ENCODE assay signal across 8 cellular contexts in the genomic region with DNA sequence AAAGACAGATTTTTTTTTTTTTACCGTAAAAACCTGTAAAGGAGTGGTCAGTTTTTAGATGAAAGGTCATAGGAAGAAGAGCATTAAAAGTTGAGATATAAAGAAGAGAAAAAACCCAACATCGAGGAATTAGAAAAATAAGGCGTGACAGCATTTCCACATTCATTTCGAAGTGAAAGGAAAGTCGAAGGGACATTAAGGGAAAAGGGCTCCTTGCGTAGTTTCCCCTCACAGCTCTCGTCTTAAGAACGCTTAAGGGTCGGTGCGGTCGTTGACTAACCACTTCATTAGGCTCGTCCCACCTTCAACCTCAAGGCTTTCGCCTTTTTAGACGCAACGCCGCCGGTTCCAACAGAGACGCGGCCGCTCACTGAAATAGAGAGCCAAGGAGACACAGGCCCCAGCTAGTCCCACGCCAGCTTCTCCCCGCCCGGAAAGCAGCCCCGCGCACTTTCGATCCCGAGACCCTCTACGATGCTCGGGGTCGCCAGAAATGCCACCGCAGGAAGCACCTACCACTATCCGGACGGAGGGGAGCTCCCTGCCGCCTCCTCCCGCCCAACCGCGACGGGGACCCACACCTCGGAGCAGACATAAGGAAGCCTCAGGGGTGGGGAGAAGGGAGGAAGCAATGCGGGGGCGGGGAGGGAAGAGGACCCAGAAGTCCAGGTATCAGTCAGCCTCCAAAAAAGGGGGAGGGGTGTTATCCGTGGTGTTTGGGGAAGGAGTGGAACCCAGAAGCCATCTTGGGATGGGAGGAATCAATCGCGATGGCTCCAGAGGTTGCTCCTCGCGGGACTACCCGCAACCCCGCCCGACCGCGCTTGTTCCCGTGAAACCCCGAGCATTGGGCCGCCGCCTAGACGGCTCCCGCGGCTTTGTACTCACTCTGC. TPM values are rescaled to one million over a fixed set of nuclear protein-coding genes. Genes with fewer than 3 reads are reported as not detected.
A peak's percentile ranks its signal among the peaks of the same experiment; 100 is the strongest.
DNase-seq lines count a peak whose midpoint lies in the region; ATAC-seq and TF ChIP-seq lines count a peak whose summit lies in the region.

No MANE protein-coding gene starts in this region.

- H3K9me3 ChIP-seq in right cardiac atrium (ENCODE audit: control insufficient read depth, low read length) (no peaks in the 10 kb centered on the region), psoas muscle (no peaks in the 10 kb centered on the region), aorta (ENCODE audit: control insufficient read depth, low read length) (no peaks in the 10 kb centered on the region)

- H4K20me1 ChIP-seq in KMS-11 (ENCODE audit: insufficient read depth) = peaks cover 51% of the 10 kb centered on the region

- H3K27ac ChIP-seq in KMS-11 = peak overlapping the region; percentile 98
- peak overlapping the region; percentile 97 for H3K27ac ChIP-seq in right cardiac atrium (ENCODE audit: low read length)
- peak overlapping the region; percentile 98 for H3K27ac ChIP-seq in psoas muscle
- H3K27ac ChIP-seq in aorta (ENCODE audit: low read depth in 1 of 2, low read length in 2 of 2) = peak overlapping the region; percentile 47 to 93

- peaks cover 58% of the 10 kb centered on the region for H3K79me2 ChIP-seq in KMS-11 (ENCODE audit: insufficient read depth, low read depth)

- H3K9ac ChIP-seq in KMS-11 = peak overlapping the region; percentile 100

- under 1% methylated on average over 58 of the region's 58 CpGs for WGBS in right cardiac atrium
- WGBS in psoas muscle, 3 donors = 0 to 1% (median 0%) methylated on average over 58 of the region's 58 CpGs
- 0% methylated on average over 58 of the region's 58 CpGs for WGBS in aorta, 2 donors

- H3K4me1 ChIP-seq in KMS-11 (ENCODE audit: low read depth, poor library complexity, severe bottlenecking) (peaks cover 47% of the 10 kb centered on the region), right cardiac atrium (ENCODE audit: control insufficient read depth, insufficient read depth, low read length) (peaks cover 6% of the 10 kb centered on the region), psoas muscle (peaks cover 36% of the 10 kb centered on the region), aorta (ENCODE audit: control insufficient read depth in 1 of 2, insufficient read depth in 2 of 2, low read length in 2 of 2) (no peaks in the 10 kb centered on the region)

- ATAC-seq in GM21723 (IDR thresholded peaks at IDR 0.05; ENCODE audit: unreplicated experiment) (peak; percentile 35), right cardiac atrium (peak; percentile 80 to 82), psoas muscle (peak; percentile 68 to 75 (median 68)), aorta (ENCODE audit: low FRiP score) (peak; percentile 85)

- H3K36me3 ChIP-seq in KMS-11 (ENCODE audit: insufficient read depth) (0 out of 2 replicates have a peak, but pooled peaks cover 6% of the 10 kb centered on the region), psoas muscle (ENCODE audit: insufficient read depth in 1 of 2, low read depth in 1 of 2) (no peaks in the 10 kb centered on the region), aorta (ENCODE audit: control insufficient read depth in 1 of 2, insufficient read depth in 2 of 2, low read length in 1 of 2) (no peaks in the 10 kb centered on the region)

- peak overlapping the region; percentile 62; the same call in 1 of the 2 replicates for H2AFZ ChIP-seq in KMS-11 (ENCODE audit: low read depth)

- H3K27me3 ChIP-seq in KMS-11 (ENCODE audit: insufficient read depth, low read depth) = no peaks in the 10 kb centered on the region
- no peaks in the 10 kb centered on the region for H3K27me3 ChIP-seq in right cardiac atrium (ENCODE audit: control insufficient read depth, insufficient read depth)
- no peaks in the 10 kb centered on the region for H3K27me3 ChIP-seq in psoas muscle (ENCODE audit: insufficient read depth in 3 of 3, low read length in 2 of 3)
- H3K27me3 ChIP-seq in aorta (ENCODE audit: control insufficient read depth in 1 of 2, insufficient read depth in 2 of 2, low read length in 1 of 2) = no peaks in the 10 kb centered on the region

- DNase-seq in EL = peak; percentile 66
- peak; percentile 25 for DNase-seq in T follicular helper cell (ENCODE audit: low read depth)
- peak in 53 of 58 donors; percentile 31 to 82 (median 60) for DNase-seq in anterior cingulate cortex (lab: John Stamatoyannopoulos, UW)
- DNase-seq in right cardiac atrium = peak; percentile 47 to 77 (median 72)
- DNase-seq in psoas muscle = peak; percentile 31 to 70
- DNase-seq in aorta = peak; percentile 65 to 82

- H3K4me3 ChIP-seq in KMS-11 (IDR thresholded peaks at IDR 0.05; ENCODE audit: insufficient read depth, low read depth, low read length) (no peak overlapping the region), right cardiac atrium (ENCODE audit: low read length) (peak overlapping the region; percentile 93), psoas muscle (peak overlapping the region; percentile 99), aorta (ENCODE audit: low read length in 2 of 2) (peak overlapping the region; percentile 77 to 90)

- H3K4me2 ChIP-seq in KMS-11 = peak overlapping the region; percentile 98

- intact Hi-C loops in right cardiac atrium (cut with DNase I) = no loop called here
- intact Hi-C loops in psoas muscle (cut with DNase I) = loop anchor here in 1 of 2 donors (5.0 kb wide), 3 partner anchors 66 to 804 kb away; a partner anchor contains a TSS
- intact Hi-C loops in aorta (cut with DNase I) = loop anchor here in 1 of 2 donors (5.0 kb wide), 1 partner anchor 234 kb away; a partner anchor contains a TSS

- TF ChIP-seq CTCF in KMS-11 (conservative IDR thresholded peaks at IDR 0.05; ENCODE audit: low read depth, low read length) (no peak), psoas muscle (IDR thresholded peaks at IDR 0.05) (no peak)

RNA-seq across cellular contexts. Expression of a gene that starts 0.6 kb away (rescaled TPM):
- total RNA-seq in right cardiac atrium (10 to 100 TPM; 31.9 to 52.1 (median 42.7) TPM), psoas muscle (10 to 100 TPM; 25.1 to 31.5 (median 28.5) TPM), aorta (10 to 100 TPM; 74.9 to 98.7 TPM)
- polyA plus RNA-seq in right cardiac atrium (38.9 TPM), psoas muscle (10 to 100 TPM; 17.5 to 35.6 (median 29.0) TPM), aorta (10 to 100 TPM; 36.3 to 56.6 TPM)

Comparison
In these comparisons a context has a peak if more than half of its experiments do, and no peak if none do; other contexts are left out.
1. ATAC-seq: peak in every context shown above with its lines; median percentile 85 in aorta; 81 in right cardiac atrium; 68 in psoas muscle; 35 in GM21723.